In genomic region chr17:61659437-61659836, GRCh38 we compare ENCODE assay signal across 29 cellular contexts.
"Had no signal": no experiment of that assay in that cellular context is flagged by ENCODE, and none has a peak within 500 bp of the region (broad histone marks: within the 10 kb centered on the region; RNA-seq: fewer than 3 reads in every experiment).

No MANE protein-coding gene starts in this region.

- H3K4me3 ChIP-seq: adrenal gland, body of pancreas, esophagus muscularis mucosa, heart left ventricle had no signal

- DNase-seq: activated B cell treated with CpG ODN at 0.5 μM for 24 hours; activated CD4-positive, alpha-beta T cell treated with anti-CD3 and anti-CD28 coated beads for 48 hours; activated CD4-positive, alpha-beta T cell treated with anti-CD3 and anti-CD28 coated beads, Interleukin-2, amount 50 U/mL, for 1 hour; activated CD4-positive, alpha-beta T cell treated with anti-CD3 and anti-CD28 coated beads, Interleukin-2, amount 50 U/mL, for 48 hours; activated CD8-positive, alpha-beta memory T cell treated with anti-CD3 and anti-CD28 coated beads for 24 hours; activated CD8-positive, alpha-beta T cell treated with anti-CD3 and anti-CD28 coated beads for 36 hours; activated effector memory CD4-positive, alpha-beta T cell treated with anti-CD3 and anti-CD28 coated beads, Interleukin-2, amount 50 U/mL, for 16 hours; activated naive CD4-positive, alpha-beta T cell treated with anti-CD3 and anti-CD28 coated beads for 36 hours; activated naive CD8-positive, alpha-beta T cell treated with anti-CD3 and anti-CD28 coated beads for 36 hours; activated naive CD8-positive, alpha-beta T cell treated with anti-CD3 and anti-CD28 coated beads, Interleukin-2, amount 50 U/mL, for 24 hours; activated T-cell treated with anti-CD3 and anti-CD28 coated beads, Interleukin-2, amount 50 U/mL, for 1 hour; activated T-cell treated with anti-CD3 and anti-CD28 coated beads, Interleukin-2, amount 50 U/mL, for 48 hours; adrenal gland; amygdala; aorta; body of pancreas; caudate nucleus; cortex of kidney; effector memory CD4-positive, alpha-beta T cell; endodermal cell; erythroblast; foreskin melanocyte; glutamatergic neuron; heart left ventricle; T-cell; T1000; WERI-Rb-1 had no signal

- H3K4me1 ChIP-seq: adrenal gland, body of pancreas, esophagus muscularis mucosa, heart left ventricle had no signal

- H3K36me3 ChIP-seq: adrenal gland, esophagus muscularis mucosa, heart left ventricle, WERI-Rb-1 had no signal

- H3K27ac ChIP-seq: adrenal gland, body of pancreas, esophagus muscularis mucosa, heart left ventricle, WERI-Rb-1 had no signal

- H3K27me3 ChIP-seq: body of pancreas, esophagus muscularis mucosa had no signal

- H3K9me3 ChIP-seq: adrenal gland, body of pancreas had no signal

- FAIRE-seq: colon had no signal
